Comparison of ENCODE assay signal across 8 cellular contexts in genomic region chr14:102317564-102318248, GRCh38. TPM values are rescaled to one million over a fixed set of nuclear protein-coding genes. Genes with fewer than 3 reads are reported as not detected.
DNase-seq lines count a peak whose midpoint lies in the region; ATAC-seq and TF ChIP-seq lines count a peak whose summit lies in the region.

No MANE protein-coding gene starts in this region.

- peaks cover 17% of the 10 kb centered on the region for H3K4me1 ChIP-seq in mucosa of descending colon (ENCODE audit: low read depth)

- TF ChIP-seq EP300 in Ishikawa (IDR thresholded peaks at IDR 0.05; ENCODE audit: borderline replicate concordance) = no peak

- TF ChIP-seq CTCF in RWPE1 (conservative IDR thresholded peaks at IDR 0.05; ENCODE audit: low read depth) = no peak
- peak in 14 of 56 donors; percentile 5 to 39 (median 18) for TF ChIP-seq CTCF in dorsolateral prefrontal cortex (IDR thresholded peaks at IDR 0.05 in 54 of 56, conservative IDR thresholded peaks at IDR 0.05 in 2 of 56; ENCODE audit: low read depth in 1 of 56, partially characterized antibody in 56 of 56)
- no peak for TF ChIP-seq CTCF in mucosa of descending colon (IDR thresholded peaks at IDR 0.05)

- no peak for TF ChIP-seq RAD21 in Ishikawa (IDR thresholded peaks at IDR 0.05; ENCODE audit: low read depth)

- ATAC-seq in mucosa of descending colon (peak; percentile 18), GM19467 (IDR thresholded peaks at IDR 0.05; ENCODE audit: unreplicated experiment) (no peak), HG03196 (IDR thresholded peaks at IDR 0.05; ENCODE audit: unreplicated experiment) (no peak), GM21619 (IDR thresholded peaks at IDR 0.05; ENCODE audit: unreplicated experiment) (no peak)

- H3K27ac ChIP-seq in RWPE1 (peak overlapping the region; percentile 87), dorsolateral prefrontal cortex (peak overlapping the region; percentile 66 to 100 (median 99))

- H3K36me3 ChIP-seq in mucosa of descending colon (ENCODE audit: low read depth) = no peaks in the 10 kb centered on the region

- H3K27me3 ChIP-seq in dorsolateral prefrontal cortex = no peaks in the 10 kb centered on the region

- POLR2A ChIA-PET in RWPE1 (lab: Yijun Ruan, JAX; ENCODE audit: low non-redundant PET) = no interaction called here

- DNase-seq in DMS153 (lab: John Stamatoyannopoulos, UW) (peak; percentile 2), RWPE1 (ENCODE audit: low spot score) (no peak), dorsolateral prefrontal cortex (peak in 3 of 10 donors; percentile 34 to 73 (median 60)), mucosa of descending colon (peak in 1 of 3 donors; percentile 68)

- H3K4me3 ChIP-seq in dorsolateral prefrontal cortex (peak overlapping the region in 58 of 59 donors; percentile 42 to 82 (median 62)), mucosa of descending colon (peak overlapping the region; percentile 14)

- CTCF ChIA-PET in RWPE1 (lab: Yijun Ruan, JAX) = interaction anchor here (0.5 to 1.0 kb wide), 10 partner anchors 14 to 306 kb away, joined by 3 to 9 read pairs (median 4); partner anchors contain the start of gene WDR20

- intact Hi-C loops in dorsolateral prefrontal cortex (cut with DNase I) = loop anchor here (2.0 to 10.0 kb wide), 8 partner anchors 45 to 613 kb away; partner anchors contain the start of genes CINP (in 1 of the 2), HSP90AA1 (in 1 of the 2) and TECPR2 (in 1 of the 2)
- intact Hi-C loops in mucosa of descending colon (cut with DNase I, micrococcal nuclease) = loop anchor here (5.0 to 10.0 kb wide), 2 partner anchors 80 to 83 kb away; no protein-coding TSS in a partner anchor

- H3K9me3 ChIP-seq in mucosa of descending colon = no peaks in the 10 kb centered on the region

TF ChIP-seq in Ishikawa, 13 proteins besides CTCF, POLR2A, EP300 and RAD21:
- peak; percentile 21; the same call in 1 of the 2 replicates for TF ChIP-seq TAF1 (IDR thresholded peaks at IDR 0.05; ENCODE audit: low read depth)
- no peak for TF ChIP-seq REST (IDR thresholded peaks at IDR 0.05; ENCODE audit: low read depth)
- TF ChIP-seq CEBPB (IDR thresholded peaks at IDR 0.05) = no peak
- TF ChIP-seq EGR1 (IDR thresholded peaks at IDR 0.05) = no peak
- no peak for TF ChIP-seq USF1 (IDR thresholded peaks at IDR 0.05)
- no peak for TF ChIP-seq CREB1 (IDR thresholded peaks at IDR 0.05; ENCODE audit: low read depth)
- TF ChIP-seq TEAD4 (IDR thresholded peaks at IDR 0.05) = no peak
- no peak for TF ChIP-seq ZBTB7A (IDR thresholded peaks at IDR 0.05; ENCODE audit: low read depth)
- TF ChIP-seq MAX (IDR thresholded peaks at IDR 0.05) = no peak
- TF ChIP-seq NFIC (IDR thresholded peaks at IDR 0.05) = no peak
- peak; percentile 74 for TF ChIP-seq YY1 (IDR thresholded peaks at IDR 0.05; ENCODE audit: low read depth)
- no peak for TF ChIP-seq FOXM1 (IDR thresholded peaks at IDR 0.05; ENCODE audit: borderline replicate concordance, low read depth)
- no peak for TF ChIP-seq TCF12 (IDR thresholded peaks at IDR 0.05; ENCODE audit: low read depth)

RNA-seq across cellular contexts. Expression of gene ZNF839, which starts 1.8 kb away (rescaled TPM):
- total RNA-seq in dorsolateral prefrontal cortex (10 to 100 TPM in 117 of 120 experiments, 1 to 10 TPM in 3; 8.5 to 20.6 (median 14.9) TPM), mucosa of descending colon (10 to 100 TPM in 1 of 3 donors, 1 to 10 TPM in 2; 9.5 to 12.4 (median 9.7) TPM)

RNA-seq across cellular contexts. Expression of gene MOK, which starts 12.7 kb away (rescaled TPM):
- total RNA-seq in dorsolateral prefrontal cortex (10 to 100 TPM; 28.4 to 88.6 (median 50.3) TPM), mucosa of descending colon (10 to 100 TPM in 1 of 3 donors, 1 to 10 TPM in 2; 6.2 to 11.2 (median 7.4) TPM)

RNA-seq across cellular contexts. Expression of gene CINP, which starts 45.0 kb away (rescaled TPM):
- total RNA-seq in dorsolateral prefrontal cortex (10 to 100 TPM; 31.4 to 69.6 (median 51.2) TPM), mucosa of descending colon (10 to 100 TPM; 23.3 to 31.0 (median 26.7) TPM)

RNA-seq across cellular contexts. Expression of gene TECPR2, which starts 45.0 kb away (rescaled TPM):
- total RNA-seq in dorsolateral prefrontal cortex (100 to 1,000 TPM in 7 of 120 experiments, 10 to 100 TPM in 113; 54.3 to 129 (median 78.9) TPM), mucosa of descending colon (10 to 100 TPM; 11.2 to 33.5 (median 21.2) TPM)
